8 cellular contexts compared by ENCODE assay signal in the genomic region with DNA sequence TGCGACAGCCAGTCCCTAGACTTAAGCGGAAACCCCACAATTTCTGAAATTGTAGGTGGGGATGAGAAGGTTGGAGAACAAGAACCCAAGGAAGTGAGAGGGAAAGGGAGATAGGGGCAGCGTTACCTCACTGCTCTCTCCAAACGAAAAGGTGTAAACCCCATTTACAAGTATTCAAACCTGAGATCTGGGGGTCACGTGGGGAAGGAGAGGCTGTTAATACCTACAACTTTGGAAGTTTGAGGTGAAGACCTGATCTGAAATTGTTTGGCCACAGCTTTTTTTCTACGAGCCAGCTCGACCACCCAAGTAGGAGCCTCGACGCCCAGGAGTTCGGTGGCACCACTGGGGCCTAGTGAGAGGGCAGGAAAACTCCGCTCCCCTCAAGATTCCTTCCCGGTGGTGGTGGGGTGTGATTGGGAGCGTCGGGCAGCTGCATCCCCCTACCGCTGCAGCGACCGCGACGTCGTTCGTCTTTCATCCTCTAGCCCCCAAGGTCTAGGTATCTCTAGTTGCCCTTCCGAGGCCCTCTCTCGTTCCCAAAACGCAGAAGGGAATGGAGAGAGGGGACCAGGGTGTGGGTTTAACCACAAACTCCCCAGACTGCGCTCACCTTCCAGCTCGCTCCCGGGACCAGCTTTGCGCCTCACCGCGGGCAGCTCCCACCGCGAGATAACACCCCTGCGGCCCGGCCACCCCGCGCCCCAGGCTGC. TPM values are rescaled to one million over a fixed set of nuclear protein-coding genes. Genes with fewer than 3 reads are reported as not detected.
DNase-seq lines count a peak whose midpoint lies in the region; ATAC-seq, FAIRE-seq and TF ChIP-seq lines count a peak whose summit lies in the region.

No MANE protein-coding gene starts in this region.

- H3K4me1 ChIP-seq in NT2/D1 (ENCODE audit: insufficient read depth, insufficient read length) (no peaks in the 10 kb centered on the region), fibroblast of lung (ENCODE audit: control insufficient read depth, extremely low read depth, insufficient read depth, low read length) (peaks cover 4% of the 10 kb centered on the region), pancreas (peaks cover 15 to 28% (median 15%) of the 10 kb centered on the region in 3 donors)

- no peaks in the 10 kb centered on the region for H3K9me3 ChIP-seq in NT2/D1 (ENCODE audit: insufficient read depth, low read length)
- no peaks in the 10 kb centered on the region for H3K9me3 ChIP-seq in fibroblast of lung (ENCODE audit: control insufficient read depth, insufficient read depth, low read depth, low read length)
- H3K9me3 ChIP-seq in pancreas: no peaks in the 10 kb centered on the region

- peaks cover 59% of the 10 kb centered on the region for H3K79me2 ChIP-seq in fibroblast of lung (ENCODE audit: control insufficient read depth, insufficient read depth, low read length)

- H3K4me3 ChIP-seq in NT2/D1 (ENCODE audit: insufficient read length, low read depth) (peak overlapping the region; percentile 93), fibroblast of lung (replicated peaks in 1 of 4; ENCODE audit: control extremely low read depth in 1 of 4, insufficient read depth in 1 of 4, low read depth in 3 of 4, low read length in 4 of 4) (peak overlapping the region; percentile 77 to 94 (median 86)), pancreas (peak overlapping the region; percentile 53 to 90 (median 71))

- H3K27ac ChIP-seq in fibroblast of lung (ENCODE audit: insufficient read depth, low read length) (peak overlapping the region; percentile 94), pancreas (peak overlapping the region; percentile 90 to 97 (median 96))

- no peaks in the 10 kb centered on the region for H4K20me1 ChIP-seq in fibroblast of lung (ENCODE audit: control insufficient read depth, extremely low read depth, insufficient read depth, low read length)

- 15% methylated on average over 36 of the region's 36 CpGs for WGBS in pancreas, 2 donors

- intact Hi-C loops in pancreas (cut with DNase I): no loop called here

- peak overlapping the region; percentile 86 for H3K4me2 ChIP-seq in fibroblast of lung (ENCODE audit: extremely low read depth, insufficient read depth, low read length)

- peak; percentile 29 for DNase-seq in Caki2 (ENCODE audit: low read depth)
- peak; percentile 25 for DNase-seq in NT2/D1 (ENCODE audit: low read depth, low spot score)
- DNase-seq in fibroblast of lung (ENCODE audit: low read depth in 2 of 2): no peak
- peak in 3 of 6 donors; percentile 19 to 56 (median 40) for DNase-seq in pancreas
- DNase-seq in HPDE6-E6E7 (ENCODE audit: extremely low spot score): no peak
- DNase-seq in kidney glomerular epithelial cell (lab: John Stamatoyannopoulos, UW): no peak
- no peak for DNase-seq in NCI-H1048 (lab: John Stamatoyannopoulos, UW)
- no peak for DNase-seq in frontal cortex (ENCODE audit: low spot score in 2 of 2)

- TF ChIP-seq CTCF in fibroblast of lung (conservative IDR thresholded peaks at IDR 0.05 in 1 of 2, IDR thresholded peaks at IDR 0.05 in 1 of 2; ENCODE audit: low read depth in 1 of 2, low read length in 2 of 2) (no peak), pancreas (IDR thresholded peaks at IDR 0.05) (no peak)

- H3K36me3 ChIP-seq in NT2/D1 (ENCODE audit: insufficient read depth, insufficient read length, low read length) (peaks cover 37% of the 10 kb centered on the region), fibroblast of lung (ENCODE audit: control insufficient read depth, insufficient read depth, low read length) (no peaks in the 10 kb centered on the region), pancreas (no peaks in the 10 kb centered on the region)

- in situ Hi-C loops in Caki2 (cut with HindIII; ENCODE audit: low pct_unique_long_range_greater_than_20kb, low sequenced_read_pairs): no loop called here

- H3K9ac ChIP-seq in NT2/D1 (ENCODE audit: insufficient read length, low read depth) (peak overlapping the region; percentile 98), fibroblast of lung (ENCODE audit: insufficient read depth, low read length) (peak overlapping the region; percentile 95)

- H3K27me3 ChIP-seq in NT2/D1 (ENCODE audit: insufficient read depth, insufficient read length): no peaks in the 10 kb centered on the region
- H3K27me3 ChIP-seq in fibroblast of lung (ENCODE audit: control insufficient read depth, insufficient read depth, low read length): no peaks in the 10 kb centered on the region
- no peaks in the 10 kb centered on the region for H3K27me3 ChIP-seq in pancreas

- FAIRE-seq in pancreas (lab: Jason Lieb, UNC) (no peak), frontal cortex (lab: Jason Lieb, UNC) (no peak)

- no peak overlapping the region for H2AFZ ChIP-seq in fibroblast of lung (ENCODE audit: low read length)

- ATAC-seq in pancreas: no peak

RNA-seq across cellular contexts. Expression of a gene that starts 0.9 kb away (rescaled TPM):
- total RNA-seq in Caki2 (2014; rRNA removed; shearing (Covaris generic); ENCODE audit: low replicate concordance): 22.9 and 33.0 TPM in 2 replicates
- total RNA-seq in fibroblast of lung (34.9 and 56.1 TPM in 2 replicates), pancreas (10 to 100 TPM in 4 of 6 donors, 1 to 10 TPM in 2; 7.1 to 17.5 (median 14.9) TPM), frontal cortex (1.6 TPM)
- polyA plus RNA-seq in fibroblast of lung (38.7 and 46.7 TPM in 2 replicates), pancreas (1 to 10 TPM; 1.9 to 3.7 TPM)
- 21.1 and 27.7 TPM in 2 replicates for polyA plus RNA-seq in fibroblast of lung (2012)
- polyA minus RNA-seq in fibroblast of lung (ENCODE audit: low replicate concordance): 78.5 and 103 TPM in 2 replicates

RNA-seq across cellular contexts. Expression of a gene that starts 52.5 kb away (rescaled TPM):
- 53.9 and 71.0 TPM in 2 replicates for total RNA-seq in Caki2 (2014; rRNA removed; shearing (Covaris generic); ENCODE audit: low replicate concordance)
- total RNA-seq in fibroblast of lung (2.3 and 13.2 TPM in 2 replicates), pancreas (1 to 10 TPM in 2 of 6 donors, under 1 TPM in 4; 0.09 to 2.0 (median 0.65) TPM), frontal cortex (17.9 TPM)
- polyA plus RNA-seq in fibroblast of lung (12.0 and 41.1 TPM in 2 replicates), pancreas (under 1 TPM; 0.05 to 0.15 TPM)
- polyA plus RNA-seq in fibroblast of lung (2012): 8.2 and 43.0 TPM in 2 replicates
- 2.6 and 3.4 TPM in 2 replicates for polyA minus RNA-seq in fibroblast of lung (ENCODE audit: low replicate concordance)

Comparison
In these comparisons a context has a peak if more than half of its experiments do, and no peak if none do; other contexts are left out.
1. DNase-seq: peak in Caki2 (single experiment) and NT2/D1 (single experiment); none in fibroblast of lung (0 of 2), HPDE6-E6E7 (single experiment), kidney glomerular epithelial cell (single experiment), NCI-H1048 (single experiment) and frontal cortex (0 of 2).
2. Peak in every context shown above with its lines, with median percentiles within 50 percentile points of each other: H3K4me3 ChIP-seq.